22 cellular contexts compared by ENCODE assay signal in the genomic region with DNA sequence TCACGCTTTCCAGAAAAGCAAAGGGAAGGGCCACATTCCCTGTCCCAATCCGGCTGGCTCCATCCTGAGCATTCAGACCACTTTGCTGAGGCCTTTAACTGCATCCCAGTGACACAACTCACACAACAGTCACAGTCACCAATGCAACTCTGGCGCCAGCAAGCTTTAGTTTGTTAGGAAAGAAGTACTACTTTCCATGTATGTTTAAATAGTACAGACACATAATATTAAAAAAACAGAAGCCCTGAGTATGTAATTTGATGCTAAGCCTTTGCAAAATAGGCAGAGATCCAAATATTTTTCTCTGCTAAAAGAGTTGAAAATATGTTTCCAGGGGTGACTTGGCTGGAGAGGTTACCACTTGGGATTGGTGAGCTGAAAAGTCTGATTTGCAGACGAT. TPM values are rescaled to one million over a fixed set of nuclear protein-coding genes. Genes with fewer than 3 reads are reported as not detected.
A peak's percentile ranks its signal among the peaks of the same experiment; 100 is the strongest.
DNase-seq lines count a peak whose midpoint lies in the region; ATAC-seq and TF ChIP-seq lines count a peak whose summit lies in the region.
"Had no signal": no experiment of that assay in that cellular context is flagged by ENCODE, and none has a peak within 500 bp of the region (broad histone marks: within the 10 kb centered on the region; RNA-seq: fewer than 3 reads in every experiment).

No MANE protein-coding gene starts in this region.

- no peak for ATAC-seq in naive thymus-derived CD8-positive, alpha-beta T cell
- ATAC-seq in GM19328 (IDR thresholded peaks at IDR 0.05; ENCODE audit: unreplicated experiment): no peak
- ATAC-seq: CD8-positive, alpha-beta T cell; left lobe of liver; sciatic nerve; stimulated activated naive B cell treated with anti-CD40 and anti-IgM and Interleukin-4, amounts not matched to agents 10 μg/mL and 1 μg/mL and 100 μg/mL, for 72 hours had no signal

- DNase-seq in SK-N-SH (no peak), fibroblast of peridontal ligament (ENCODE audit: extremely low read depth) (peak; percentile 73), retinal pigment epithelial cell (ENCODE audit: low read depth) (peak; percentile 40), ascending aorta (ENCODE audit: low spot score in 2 of 2) (no peak)
- no peak for DNase-seq in naive thymus-derived CD8-positive, alpha-beta T cell
- DNase-seq: activated CD4-positive, alpha-beta memory T cell treated with anti-CD3 and anti-CD28 coated beads, Interleukin-2, amount 10 ng/mL, durations not matched to agents 7 days and 5 days; activated T-cell treated with anti-CD3 and anti-CD28 coated beads for 4 hours; CD8-positive, alpha-beta T cell; DMS79 treated with DMSO at 0.1 percent for 48 hours; effector CD8-positive, alpha-beta T cell; NCI-H2081; NCI-H510A treated with DMSO at 0.1 percent for 48 hours; NK-92 treated with Interleukin-12 subunit alpha and Interleukin-12 subunit beta, amount 100 ng/mL, for 24 hours; occipital lobe; stimulated activated CD4-positive, alpha-beta T cell treated with anti-CD3 and anti-CD28 coated beads, Interleukin-2, amount 100 ng/mL, for 24 hours; stimulated activated naive B cell treated with anti-CD40 and anti-IgM and Interleukin-4, amounts not matched to agents 10 μg/mL and 1 μg/mL and 100 μg/mL, for 72 hours had no signal

- H3K4me3 ChIP-seq in HEK293 (ENCODE audit: low read depth, low read length) (no peak overlapping the region), SK-N-SH (ENCODE audit: low read depth in 2 of 2, low read length in 1 of 2) (no peak overlapping the region), retinal pigment epithelial cell (ENCODE audit: low read length) (no peak overlapping the region), ascending aorta (no peak overlapping the region)
- H3K4me3 ChIP-seq: thoracic aorta had no signal

- CTCF ChIA-PET in HEK293 (lab: Yijun Ruan, JAX): no interaction called here
- CTCF ChIA-PET in SK-N-SH (lab: Yijun Ruan, JAX): interaction anchor here (1.3 kb wide), 1 partner anchor 30 kb away, joined by 4 read pairs; no protein-coding TSS in a partner anchor

- no peak overlapping the region for H2AFZ ChIP-seq in SK-N-SH (ENCODE audit: low read depth)

- H3F3A ChIP-seq in SK-N-SH (replicated peaks; ENCODE audit: insufficient read depth): peaks cover 12% of the 10 kb centered on the region

- TF ChIP-seq RAD21 in SK-N-SH (IDR thresholded peaks at IDR 0.05; ENCODE audit: low read length): no peak

- no peaks in the 10 kb centered on the region for H3K9me2 ChIP-seq in SK-N-SH

- H3K9ac ChIP-seq in SK-N-SH: no peak overlapping the region; the same call in 1 of the 2 replicates
- H3K9ac ChIP-seq: KMS-11 had no signal

- peaks cover 7 to 58% (median 19%) of the 10 kb centered on the region in 5 donors for H3K27me3 Mint-ChIP-seq in naive thymus-derived CD8-positive, alpha-beta T cell

- no peak overlapping the region for H3K27ac Mint-ChIP-seq in naive thymus-derived CD8-positive, alpha-beta T cell
- H3K27ac Mint-ChIP-seq: activated CD4-positive, alpha-beta memory T cell treated with anti-CD3 and anti-CD28 coated beads, Interleukin-2, amount 10 ng/mL, durations not matched to agents 7 days and 5 days; CD8-positive, alpha-beta T cell; stimulated activated naive B cell treated with anti-CD40 and anti-IgM and Interleukin-4, amounts not matched to agents 10 μg/mL and 1 μg/mL and 100 μg/mL, for 72 hours had no signal

- H3K36me3 ChIP-seq in HEK293 (ENCODE audit: control insufficient read depth in 2 of 2, insufficient read depth in 1 of 2, low read length in 2 of 2): no peaks in the 10 kb centered on the region
- H3K36me3 ChIP-seq in SK-N-SH (replicated peaks in 1 of 2; ENCODE audit: control insufficient read depth in 1 of 2, insufficient read depth in 2 of 2, low read length in 1 of 2): no peaks in the 10 kb centered on the region
- no peaks in the 10 kb centered on the region for H3K36me3 ChIP-seq in ascending aorta
- H3K36me3 ChIP-seq: thoracic aorta had no signal

- intact Hi-C loops in ascending aorta (cut with DNase I): no loop called here

- no peaks in the 10 kb centered on the region for H4K20me1 ChIP-seq in SK-N-SH (ENCODE audit: insufficient read depth)

- H3K4me1 Mint-ChIP-seq in naive thymus-derived CD8-positive, alpha-beta T cell: no peaks in the 10 kb centered on the region
- H3K4me1 Mint-ChIP-seq: activated CD4-positive, alpha-beta memory T cell treated with anti-CD3 and anti-CD28 coated beads, Interleukin-2, amount 10 ng/mL, durations not matched to agents 7 days and 5 days; stimulated activated naive B cell treated with anti-CD40 and anti-IgM and Interleukin-4, amounts not matched to agents 10 μg/mL and 1 μg/mL and 100 μg/mL, for 72 hours had no signal

- 0 out of 4 replicates have a peak, but pooled peaks of 1 of the 2 experiments have one; percentile 6 for TF ChIP-seq EP300 in SK-N-SH (IDR thresholded peaks at IDR 0.05; ENCODE audit: borderline replicate concordance in 1 of 2, low read depth in 1 of 2, low read length in 1 of 2)

- no peak overlapping the region for H3K4me3 Mint-ChIP-seq in naive thymus-derived CD8-positive, alpha-beta T cell
- H3K4me3 Mint-ChIP-seq: activated CD4-positive, alpha-beta memory T cell treated with anti-CD3 and anti-CD28 coated beads, Interleukin-2, amount 10 ng/mL, durations not matched to agents 7 days and 5 days; CD8-positive, alpha-beta T cell; stimulated activated naive B cell treated with anti-CD40 and anti-IgM and Interleukin-4, amounts not matched to agents 10 μg/mL and 1 μg/mL and 100 μg/mL, for 72 hours had no signal

- H3K27ac ChIP-seq in HEK293 (ENCODE audit: extremely low read depth, low read depth, low read length) (no peak overlapping the region), SK-N-SH (ENCODE audit: low read depth in 2 of 2, low read length in 1 of 2) (peak overlapping the region; percentile 48 to 67; a peak in 3 of 4 replicates), ascending aorta (no peak overlapping the region)
- H3K27ac ChIP-seq: KMS-11, thoracic aorta had no signal

- H3K36me3 Mint-ChIP-seq in naive thymus-derived CD8-positive, alpha-beta T cell: no peaks in the 10 kb centered on the region
- H3K36me3 Mint-ChIP-seq: CD8-positive, alpha-beta T cell; stimulated activated naive B cell treated with anti-CD40 and anti-IgM and Interleukin-4, amounts not matched to agents 10 μg/mL and 1 μg/mL and 100 μg/mL, for 72 hours had no signal

- H3K9me3 ChIP-seq in HEK293 (ENCODE audit: control insufficient read depth, insufficient read depth, low read depth, low read length): no peaks in the 10 kb centered on the region
- H3K9me3 ChIP-seq in SK-N-SH: no peaks in the 10 kb centered on the region
- no peaks in the 10 kb centered on the region for H3K9me3 ChIP-seq in ascending aorta
- H3K9me3 ChIP-seq: thoracic aorta had no signal

- no peaks in the 10 kb centered on the region for H3K79me2 ChIP-seq in SK-N-SH (ENCODE audit: insufficient read depth)

- peak overlapping the region; percentile 15; the same call in 1 of the 2 replicates for H3K4me2 ChIP-seq in SK-N-SH
- H3K4me2 ChIP-seq: KMS-11 had no signal

- peaks cover 3% of the 10 kb centered on the region for H3K4me1 ChIP-seq in HEK293 (ENCODE audit: control insufficient read depth, insufficient read depth, low read length)
- H3K4me1 ChIP-seq in SK-N-SH (ENCODE audit: control insufficient read depth in 1 of 2, insufficient read depth in 2 of 2, low read depth in 1 of 2, low read length in 1 of 2): peaks cover 8 to 26% of the 10 kb centered on the region in 2 experiments; a peak in 3 of 4 replicates
- peaks cover 0 to 3% of the 10 kb centered on the region in 2 donors for H3K4me1 ChIP-seq in ascending aorta

- no peaks in the 10 kb centered on the region for H3K9me3 Mint-ChIP-seq in naive thymus-derived CD8-positive, alpha-beta T cell
- H3K9me3 Mint-ChIP-seq: activated CD4-positive, alpha-beta memory T cell treated with anti-CD3 and anti-CD28 coated beads, Interleukin-2, amount 10 ng/mL, durations not matched to agents 7 days and 5 days; CD8-positive, alpha-beta T cell; stimulated activated naive B cell treated with anti-CD40 and anti-IgM and Interleukin-4, amounts not matched to agents 10 μg/mL and 1 μg/mL and 100 μg/mL, for 72 hours had no signal

- TF ChIP-seq CTCF in HEK293 (tag by site-specific recombination; IDR thresholded peaks at IDR 0.05) (no peak), SK-N-SH (IDR thresholded peaks at IDR 0.05) (no peak), retinal pigment epithelial cell (conservative IDR thresholded peaks at IDR 0.05; ENCODE audit: low read depth, low read length) (no peak), ascending aorta (IDR thresholded peaks at IDR 0.05) (no peak)

- 52% methylated on average over 4 of the region's 4 CpGs for WGBS in SK-N-SH (ENCODE audit: low lambda C conversion rate)

- POLR2A ChIA-PET in HEK293 (lab: Yijun Ruan, JAX): no interaction called here
- POLR2A ChIA-PET in SK-N-SH (lab: Yijun Ruan, JAX): no interaction called here
- POLR2A ChIA-PET in naive thymus-derived CD8-positive, alpha-beta T cell (lab: Charles Lee): no interaction called here

- no peaks in the 10 kb centered on the region for H3K27me3 ChIP-seq in SK-N-SH (ENCODE audit: insufficient read depth)
- H3K27me3 ChIP-seq in ascending aorta: no peaks in the 10 kb centered on the region

TF ChIP-seq in SK-N-SH, 30 proteins besides CTCF, POLR2A, EP300 and RAD21 (continues in another document):
- peak; percentile 33; the same call in 1 of the 2 replicates for TF ChIP-seq PBX3 (IDR thresholded peaks at IDR 0.05)
- peak; percentile 72 for TF ChIP-seq NFIC (IDR thresholded peaks at IDR 0.05; ENCODE audit: borderline replicate concordance)
- TF ChIP-seq JUND (IDR thresholded peaks at IDR 0.05): 0 out of 2 replicates have a peak, but pooled peaks have one; percentile 14
- TF ChIP-seq POLR2AphosphoS5 (IDR thresholded peaks at IDR 0.05; ENCODE audit: low read depth, low read length): no peak
- TF ChIP-seq SIN3A (IDR thresholded peaks at IDR 0.05; ENCODE audit: borderline replicate concordance, low read depth, low read length): no peak
- TF ChIP-seq RCOR1 (IDR thresholded peaks at IDR 0.05; ENCODE audit: low read length): no peak
- no peak for TF ChIP-seq GATA2 (CRISPR knock-in tag; IDR thresholded peaks at IDR 0.05)

RNA-seq across cellular contexts. Expression of gene GAS1, which starts 31.7 kb away (rescaled TPM):
- polyA plus RNA-seq in SK-N-SH (2012; rRNA removed): 37.8 and 38.9 TPM in 2 replicates
- polyA plus RNA-seq in SK-N-SH (2012; cell fraction: cytosol; rRNA removed): 31.7 and 34.2 TPM in 2 replicates
- polyA plus RNA-seq in SK-N-SH (2012; cell fraction: nucleus; rRNA removed): 34.5 and 40.1 TPM in 2 replicates
- total RNA-seq in naive thymus-derived CD8-positive, alpha-beta T cell: under 1 TPM; 0.29 to 0.91 TPM
- under 1 TPM in 2 of 3 donors, not detected in 1; 0.08 to 0.22 TPM for polyA plus RNA-seq in naive thymus-derived CD8-positive, alpha-beta T cell
- 605 TPM for total RNA-seq in ascending aorta

Comparison
In these comparisons a context has a peak if more than half of its experiments do, and no peak if none do; other contexts are left out.
1. H3K27ac ChIP-seq: peak in SK-N-SH (2 of 2); none in HEK293 (single experiment) and ascending aorta (0 of 2).
2. DNase-seq: peak in fibroblast of peridontal ligament (single experiment) and retinal pigment epithelial cell (single experiment); none in SK-N-SH (single experiment), naive thymus-derived CD8-positive, alpha-beta T cell (0 of 10) and ascending aorta (0 of 2).
3. RNA of gene GAS1, which starts 31.7 kb away (total RNA-seq): 605 TPM in ascending aorta (single experiment); 0.29 to 0.91 TPM in naive thymus-derived CD8-positive, alpha-beta T cell; every median in the first group is over 100 times any median in the second.
4. Of the 4 proteins assayed by ChIP-seq in both HEK293 and SK-N-SH: peak only in HEK293: none; only in SK-N-SH: PBX3; in both: none; in neither: 3.